ENCODE assay signal across 1 cellular context in genomic region chr22:31107206-31108118, GRCh38.
TF ChIP-seq lines count a peak whose summit lies in the region.

Gene SELENOM (minus strand): TSS chr22:31107568. CDS start chr22:31107505, 63 bp downstream.

TF ChIP-seq in K562, 482 proteins besides CTCF, POLR2A, EP300 and RAD21 (continued from another document and continues in another):
- TF ChIP-seq ZMIZ1 (IDR thresholded peaks at IDR 0.05; ENCODE audit: low read depth in 2 of 2, low read length in 2 of 2) (no peak), ZZZ3 (IDR thresholded peaks at IDR 0.05) (no peak), ZHX1 (conservative IDR thresholded peaks at IDR 0.05; ENCODE audit: low read length) (no peak), PRPF4 (IDR thresholded peaks at IDR 0.05; ENCODE audit: insufficient read depth, low read depth, low read length, poor library complexity, severe bottlenecking) (no peak), ARID3A (IDR thresholded peaks at IDR 0.05; ENCODE audit: borderline replicate concordance, low read depth, low read length) (no peak), CHD1 (IDR thresholded peaks at IDR 0.05; ENCODE audit: low read length) (no peak), PKNOX1 (IDR thresholded peaks at IDR 0.05) (peak; percentile 58), CTCFL (IDR thresholded peaks at IDR 0.05; ENCODE audit: borderline replicate concordance, insufficient read depth, low read depth, low read length, poor library complexity, severe bottlenecking) (no peak), ETV5 (CRISPR knock-in tag; IDR thresholded peaks at IDR 0.05; ENCODE audit: low read depth) (no peak), VEZF1 (CRISPR knock-in tag; IDR thresholded peaks at IDR 0.05) (peak; percentile 89), GTF2B (IDR thresholded peaks at IDR 0.05; ENCODE audit: extremely low read depth, insufficient read length) (no peak), LARP7 (IDR thresholded peaks at IDR 0.05) (no peak), POLR2G (IDR thresholded peaks at IDR 0.05; ENCODE audit: low read depth, low read length) (peak; percentile 73), BRF1 (IDR thresholded peaks at IDR 0.05; ENCODE audit: borderline replicate concordance, extremely low read depth, insufficient read length) (no peak), JUNB (CRISPR knock-in tag; conservative IDR thresholded peaks at IDR 0.05) (no peak), SP1 (CRISPR knock-in tag; IDR thresholded peaks at IDR 0.05) (peak; percentile 59), DPF2 (IDR thresholded peaks at IDR 0.05) (no peak), ZNF347 (CRISPR knock-in tag; IDR thresholded peaks at IDR 0.05; ENCODE audit: low read depth) (no peak), KLF16 (IDR thresholded peaks at IDR 0.05) (0 out of 2 replicates have a peak, but pooled peaks have one; percentile 47), ZNF696 (CRISPR knock-in tag; conservative IDR thresholded peaks at IDR 0.05) (no peak), NBN (IDR thresholded peaks at IDR 0.05; ENCODE audit: low read depth) (peak; percentile 56; the same call in 1 of the 2 replicates), ZBTB49 (CRISPR knock-in tag; IDR thresholded peaks at IDR 0.05; ENCODE audit: borderline replicate concordance) (no peak), MAFK (IDR thresholded peaks at IDR 0.05; ENCODE audit: low read length) (0 out of 2 replicates have a peak, but pooled peaks have one; percentile 10), THAP7 (CRISPR knock-in tag; IDR thresholded peaks at IDR 0.05) (no peak), TAF15 (IDR thresholded peaks at IDR 0.05; ENCODE audit: low read depth, low read length) (no peak), NONO (IDR thresholded peaks at IDR 0.05; ENCODE audit: low read depth in 2 of 2, low read length in 1 of 2) (no peak), PREB (CRISPR knock-in tag; IDR thresholded peaks at IDR 0.05) (no peak), CTBP1 (IDR thresholded peaks at IDR 0.05; ENCODE audit: borderline replicate concordance) (peak; percentile 86), BRD4 (IDR thresholded peaks at IDR 0.05) (no peak), MAFF (IDR thresholded peaks at IDR 0.05; ENCODE audit: low read length) (no peak), CSDE1 (IDR thresholded peaks at IDR 0.05) (no peak), ZNF124 (CRISPR knock-in tag; IDR thresholded peaks at IDR 0.05) (no peak), U2AF1 (optimal IDR thresholded peaks at IDR 0.05; ENCODE audit: low read depth, low read length) (no peak), NFE2L1 (tag; IDR thresholded peaks at IDR 0.05; ENCODE audit: borderline replicate concordance, low read depth) (no peak), KAT7 (CRISPR knock-in tag; IDR thresholded peaks at IDR 0.05; ENCODE audit: borderline replicate concordance) (no peak; the same call in 1 of the 2 replicates), PHB (CRISPR knock-in tag; IDR thresholded peaks at IDR 0.05) (no peak), FOXK1 (CRISPR knock-in tag; IDR thresholded peaks at IDR 0.05; ENCODE audit: borderline replicate concordance) (no peak), POU5F1 (IDR thresholded peaks at IDR 0.05; ENCODE audit: borderline replicate concordance, low read depth, low read length, partially characterized antibody) (no peak), HES1 (IDR thresholded peaks at IDR 0.05; ENCODE audit: low read depth) (no peak), SRSF9 (IDR thresholded peaks at IDR 0.05; ENCODE audit: borderline replicate concordance, low read depth, low read length) (no peak), SMARCB1 (IDR thresholded peaks at IDR 0.05; ENCODE audit: insufficient read length, low read depth) (no peak), ZNF449 (CRISPR knock-in tag; IDR thresholded peaks at IDR 0.05) (no peak)
